In genomic region chr5:37771731-37772130, GRCh38 we compare ENCODE assay signal across 17 cellular contexts.
DNase-seq lines count a peak whose midpoint lies in the region; ATAC-seq, FAIRE-seq and TF ChIP-seq lines count a peak whose summit lies in the region.
"Had no signal": no experiment of that assay in that cellular context is flagged by ENCODE, and none has a peak within 500 bp of the region (broad histone marks: within the 10 kb centered on the region; RNA-seq: fewer than 3 reads in every experiment).

No MANE protein-coding gene starts in this region.

- FAIRE-seq in RCC 7860 (lab: Jason Lieb, UNC): peak; percentile 99
- FAIRE-seq: endothelial cell of umbilical vein, GM12892, TTC549 had no signal

- H3K4me1 Mint-ChIP-seq in naive thymus-derived CD8-positive, alpha-beta T cell: no peaks in the 10 kb centered on the region

- DNase-seq in EH (ENCODE audit: low read depth): peak; percentile 100
- peak; percentile 100 for DNase-seq in RCC 7860 (ENCODE audit: low spot score)
- DNase-seq in epithelial cell of proximal tubule (ENCODE audit: low read depth): peak; percentile 70
- peak; percentile 99 for DNase-seq in non-pigmented ciliary epithelial cell (ENCODE audit: low read depth)
- no peak for DNase-seq in pons (ENCODE audit: low spot score)
- DNase-seq in stimulated activated CD4-positive, alpha-beta T cell treated with anti-CD3 and anti-CD28 coated beads, Interleukin-12 subunit alpha, Interleukin-12 subunit beta, amount 100 ng/mL, for 4 hours: no peak
- no peak for DNase-seq in naive thymus-derived CD8-positive, alpha-beta T cell
- DNase-seq: left cardiac atrium; NCI-H2029 treated with DMSO at 0.1 percent for 48 hours; nucleus accumbens; stimulated activated CD4-positive, alpha-beta T cell treated with anti-CD3 and anti-CD28 coated beads, Interleukin-4, amount 100 ng/mL, for 4 hours; substantia nigra had no signal

- no peak overlapping the region for H3K27ac Mint-ChIP-seq in naive thymus-derived CD8-positive, alpha-beta T cell

- no peak for ATAC-seq in GM21423 (IDR thresholded peaks at IDR 0.05; ENCODE audit: unreplicated experiment)
- ATAC-seq in naive thymus-derived CD8-positive, alpha-beta T cell: no peak
- ATAC-seq: left cardiac atrium had no signal

- POLR2A ChIA-PET in naive thymus-derived CD8-positive, alpha-beta T cell (lab: Charles Lee): no interaction called here

- peaks cover 0 to 17% (median 2%) of the 10 kb centered on the region in 5 donors for H3K27me3 Mint-ChIP-seq in naive thymus-derived CD8-positive, alpha-beta T cell

- peaks cover 0 to 25% (median 15%) of the 10 kb centered on the region in 9 donors for H3K9me3 Mint-ChIP-seq in naive thymus-derived CD8-positive, alpha-beta T cell

- no peak overlapping the region for H3K4me3 Mint-ChIP-seq in naive thymus-derived CD8-positive, alpha-beta T cell

- no peak overlapping the region for H3K4me3 ChIP-seq in epithelial cell of proximal tubule (ENCODE audit: low read depth, low read length)
- H3K4me3 ChIP-seq: adrenal gland had no signal

- H3K36me3 Mint-ChIP-seq in naive thymus-derived CD8-positive, alpha-beta T cell: peaks cover 0 to 19% (median 11%) of the 10 kb centered on the region in 3 donors

- TF ChIP-seq CTCF in epithelial cell of proximal tubule (conservative IDR thresholded peaks at IDR 0.05; ENCODE audit: low read depth, low read length): no peak

Comparison
In these comparisons a context has a peak if more than half of its experiments do, and no peak if none do; other contexts are left out.
1. DNase-seq: peak in EH (single experiment), RCC 7860 (single experiment), epithelial cell of proximal tubule (single experiment) and non-pigmented ciliary epithelial cell (single experiment); none in pons (single experiment), stimulated activated CD4-positive, alpha-beta T cell treated with anti-CD3 and anti-CD28 coated beads, Interleukin-12 subunit alpha, Interleukin-12 subunit beta, amount 100 ng/mL, for 4 hours (single experiment) and naive thymus-derived CD8-positive, alpha-beta T cell (0 of 10).